15 cellular contexts compared by ENCODE assay signal in genomic region chr2:170823800-170824153, GRCh38. TPM values are rescaled to one million over a fixed set of nuclear protein-coding genes. Genes with fewer than 3 reads are reported as not detected.
A peak's percentile ranks its signal among the peaks of the same experiment; 100 is the strongest.
DNase-seq lines count a peak whose midpoint lies in the region; ATAC-seq and TF ChIP-seq lines count a peak whose summit lies in the region.
"Had no signal": no experiment of that assay in that cellular context is flagged by ENCODE, and none has a peak within 500 bp of the region (broad histone marks: within the 10 kb centered on the region; RNA-seq: fewer than 3 reads in every experiment).

No MANE protein-coding gene starts in this region.

- no peak for TF ChIP-seq CTCF in psoas muscle (IDR thresholded peaks at IDR 0.05)
- no peak for TF ChIP-seq CTCF in thyroid gland (IDR thresholded peaks at IDR 0.05)

- peak; percentile 19 for DNase-seq in HuH-7.5 (ENCODE audit: low spot score)
- no peak for DNase-seq in iPS DF 6.9 (ENCODE audit: low read depth, low spot score)
- no peak for DNase-seq in psoas muscle
- DNase-seq in thyroid gland: no peak
- no peak for DNase-seq in NCI-H524 (lab: John Stamatoyannopoulos, UW)
- no peak for DNase-seq in activated gamma-delta T cell (lab: John Stamatoyannopoulos, UW)
- DNase-seq: activated B cell treated with CpG ODN at 0.5 μM for 24 hours; foreskin keratinocyte; NCI-H2107; stimulated activated naive CD4-positive, alpha-beta T cell had no signal

- H3K4me2 ChIP-seq in BLaER1: 0 out of 2 replicates have a peak overlapping the region, but pooled peaks have one; percentile 7

- peaks cover 17% of the 10 kb centered on the region for H3K4me1 ChIP-seq in BLaER1
- peaks cover 7% of the 10 kb centered on the region; the same call in 1 of the 2 replicates for H3K4me1 ChIP-seq in iPS DF 6.9 (ENCODE audit: control insufficient read depth, insufficient read depth, low read length)
- peaks cover 37% of the 10 kb centered on the region for H3K4me1 ChIP-seq in psoas muscle
- peaks cover 32 to 45% of the 10 kb centered on the region in 2 donors for H3K4me1 ChIP-seq in thyroid gland
- H3K4me1 ChIP-seq: foreskin keratinocyte had no signal

- no peak overlapping the region for H3K9ac ChIP-seq in BLaER1

- H4K20me1 ChIP-seq in BLaER1: peaks cover 23% of the 10 kb centered on the region; the same call in 1 of the 2 replicates

- no peak for TF ChIP-seq POLR2A in thyroid gland (IDR thresholded peaks at IDR 0.05)

- no peaks in the 10 kb centered on the region for H3K36me3 ChIP-seq in BLaER1
- no peaks in the 10 kb centered on the region for H3K36me3 ChIP-seq in iPS DF 6.9 (ENCODE audit: control insufficient read depth, insufficient read depth, low read length)
- H3K36me3 ChIP-seq in psoas muscle (ENCODE audit: insufficient read depth in 1 of 2, low read depth in 1 of 2): no peaks in the 10 kb centered on the region
- no peaks in the 10 kb centered on the region for H3K36me3 ChIP-seq in thyroid gland

- H3K27me3 ChIP-seq in BLaER1 (peaks cover 88% of the 10 kb centered on the region), iPS DF 6.9 (ENCODE audit: control insufficient read depth, insufficient read depth, low read length) (peaks cover 68% of the 10 kb centered on the region), psoas muscle (ENCODE audit: insufficient read depth in 3 of 3, low read length in 2 of 3) (peaks cover 0 to 69% (median 26%) of the 10 kb centered on the region in 3 donors), thyroid gland (peaks cover 33% of the 10 kb centered on the region)

- H3K4me3 ChIP-seq in BLaER1 (no peak overlapping the region), iPS DF 6.9 (ENCODE audit: low read length) (peak overlapping the region; percentile 33; the same call in 1 of the 2 replicates), psoas muscle (peak overlapping the region; percentile 60), thyroid gland (replicated peaks in 1 of 3) (no peak overlapping the region)
- H3K4me3 ChIP-seq: lung had no signal

- H3K27ac ChIP-seq in BLaER1 (no peak overlapping the region), iPS DF 6.9 (ENCODE audit: low read length) (no peak overlapping the region), psoas muscle (no peak overlapping the region), thyroid gland (no peak overlapping the region)
- H3K27ac ChIP-seq: foreskin keratinocyte had no signal

- ATAC-seq in psoas muscle (no peak), GM18867 (IDR thresholded peaks at IDR 0.05; ENCODE audit: unreplicated experiment) (no peak)
- ATAC-seq: HCT116 had no signal

- intact Hi-C loops in psoas muscle (cut with DNase I): no loop called here
- intact Hi-C loops in thyroid gland (cut with DNase I): no loop called here

- H3K9me3 ChIP-seq in BLaER1 (peaks cover 48% of the 10 kb centered on the region), iPS DF 6.9 (ENCODE audit: control insufficient read depth, insufficient read depth, low read length) (no peaks in the 10 kb centered on the region), psoas muscle (no peaks in the 10 kb centered on the region), thyroid gland (no peaks in the 10 kb centered on the region)

- WGBS in iPS DF 6.9 (ENCODE audit: insufficient coverage, insufficient read length): no CpG with 5 or more reads among the region's 14 CpGs
- WGBS in psoas muscle, 3 donors: 4 to 11% (median 9%) methylated on average over 14 of the region's 14 CpGs
- WGBS in thyroid gland, 2 donors: 6 to 19% methylated on average over 13 to 14 of the region's 14 CpGs

RNA-seq across cellular contexts. Expression of gene GAD1, which starts 7.1 kb away (rescaled TPM):
- not detected for total RNA-seq in psoas muscle
- polyA plus RNA-seq in psoas muscle: under 1 TPM in 1 of 3 donors, not detected in 2; 0.06 TPM
- total RNA-seq in thyroid gland: under 1 TPM; 0.11 to 0.94 (median 0.46) TPM
- total RNA-seq: activated B cell treated with CpG ODN at 0.5 μM for 24 hours had no signal

RNA-seq across cellular contexts. Expression of gene ERICH2, which starts 53.6 kb away (rescaled TPM):
- under 1 TPM in 2 of 4 donors, not detected in 2; 0.54 to 0.64 TPM for total RNA-seq in psoas muscle
- polyA plus RNA-seq in psoas muscle: under 1 TPM; 0.17 to 0.40 (median 0.24) TPM
- not detected for total RNA-seq in thyroid gland
- total RNA-seq: activated B cell treated with CpG ODN at 0.5 μM for 24 hours, dermis microvascular lymphatic vessel endothelial cell had no signal

Comparison
In these comparisons a context has a peak if more than half of its experiments do, and no peak if none do; other contexts are left out.
1. H3K4me3 ChIP-seq: peak in iPS DF 6.9 (single experiment) and psoas muscle (single experiment); none in BLaER1 (single experiment) and thyroid gland (0 of 3).